ENCODE assay signal across 21 cellular contexts in the genomic region with DNA sequence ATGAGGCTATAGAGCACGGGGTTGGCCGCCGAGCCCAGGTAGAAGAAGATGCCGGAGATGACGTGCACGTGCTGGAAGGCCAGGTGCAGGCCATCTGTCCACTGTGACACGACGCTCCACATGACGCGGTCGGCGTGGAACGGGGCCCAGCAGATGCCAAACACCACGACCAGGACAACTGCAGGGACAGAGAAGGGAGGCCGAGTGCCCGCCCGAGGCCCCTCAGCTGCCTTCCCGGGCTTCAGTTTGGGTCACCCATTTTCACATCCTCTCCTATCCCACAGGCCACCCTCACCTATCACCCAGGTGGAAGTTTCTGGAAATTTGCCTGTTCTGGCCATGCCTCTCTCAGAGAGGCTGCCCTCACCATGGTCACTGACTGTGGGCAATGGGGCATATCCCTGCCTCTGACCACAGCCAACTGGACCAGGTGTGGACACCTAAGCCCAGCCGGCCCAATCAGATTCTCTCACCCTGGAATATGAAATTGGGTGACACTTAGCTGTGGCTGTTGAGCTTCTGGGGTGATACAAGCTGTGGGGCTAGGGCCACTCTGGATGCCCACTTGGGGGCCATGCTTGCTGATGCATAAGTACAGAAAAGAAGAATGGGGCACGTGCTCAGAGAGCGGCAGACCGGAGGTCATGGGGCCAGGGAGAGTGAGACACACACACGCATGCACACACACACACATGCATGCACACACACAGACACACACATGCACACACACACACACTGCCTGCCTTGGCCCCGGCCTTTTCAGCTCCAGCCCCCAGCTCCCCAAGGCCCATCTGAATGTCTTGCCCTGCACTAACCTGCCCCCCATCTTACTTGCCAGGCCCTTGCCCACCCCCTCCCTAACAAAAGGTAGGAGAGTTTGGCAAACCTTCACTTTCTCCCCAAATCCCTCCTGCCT. TPM values are rescaled to one million over a fixed set of nuclear protein-coding genes. Genes with fewer than 3 reads are reported as not detected.
"Had no signal": no experiment of that assay in that cellular context is flagged by ENCODE, and none has a peak within 500 bp of the region (broad histone marks: within the 10 kb centered on the region; RNA-seq: fewer than 3 reads in every experiment).

No MANE protein-coding gene starts in this region.

- H3K27ac Mint-ChIP-seq: activated CD4-positive, alpha-beta T cell treated with anti-CD3 and anti-CD28 coated beads for 36 hours; activated naive CD4-positive, alpha-beta T cell treated with anti-CD3 and anti-CD28 coated beads, Interleukin-2, amount 50 U/mL, for 72 hours; activated T-helper 17 cell treated with anti-CD3 and anti-CD28 coated beads, Interleukin-2, amount 50 U/mL, for 72 hours; brain; stimulated activated memory B cell treated with anti-CD40 and anti-IgM and Interleukin-4, amounts not matched to agents 10 μg/mL and 1 μg/mL and 100 μg/mL, for 72 hours had no signal

- H3K4me3 ChIP-seq: mucosa of descending colon, SJCRH30, skin epidermis, tibial nerve had no signal

- H3K27me3 Mint-ChIP-seq: activated T-helper 17 cell treated with anti-CD3 and anti-CD28 coated beads, Interleukin-2, amount 50 U/mL, for 72 hours had no signal

- H3K9me3 Mint-ChIP-seq: activated naive CD4-positive, alpha-beta T cell treated with anti-CD3 and anti-CD28 coated beads, Interleukin-2, amount 50 U/mL, for 72 hours; activated T-helper 17 cell treated with anti-CD3 and anti-CD28 coated beads, Interleukin-2, amount 50 U/mL, for 72 hours; naive thymus-derived CD8-positive, alpha-beta T cell; stimulated activated memory B cell treated with anti-CD40 and anti-IgM and Interleukin-4, amounts not matched to agents 10 μg/mL and 1 μg/mL and 100 μg/mL, for 72 hours had no signal

- H3K36me3 ChIP-seq: SJCRH30, tibial nerve, WERI-Rb-1 had no signal

- H3K36me3 Mint-ChIP-seq: activated naive CD4-positive, alpha-beta T cell treated with anti-CD3 and anti-CD28 coated beads, Interleukin-2, amount 50 U/mL, for 72 hours; brain; naive thymus-derived CD8-positive, alpha-beta T cell; stimulated activated memory B cell treated with anti-CD40 and anti-IgM and Interleukin-4, amounts not matched to agents 10 μg/mL and 1 μg/mL and 100 μg/mL, for 72 hours had no signal

- H3K9me3 ChIP-seq: mucosa of descending colon, SJCRH30, tibial nerve had no signal

- H3K27ac ChIP-seq: SJCRH30, skin epidermis, tibial nerve had no signal

- H3K4me1 Mint-ChIP-seq: brain had no signal

- H3K4me1 ChIP-seq: SJCRH30 had no signal

- DNase-seq: activated CD4-positive, alpha-beta T cell treated with anti-CD3 and anti-CD28 coated beads for 36 hours; activated T-cell treated with anti-CD3 and anti-CD28 coated beads for 4 hours; amygdala; glutamatergic neuron; left colon; mammary epithelial cell; mucosa of descending colon; naive thymus-derived CD8-positive, alpha-beta T cell; SJCRH30; SW 1271; T1000; WERI-Rb-1 had no signal

- H3K27me3 ChIP-seq: SJCRH30 had no signal

- ATAC-seq: activated CD4-positive, alpha-beta T cell treated with anti-CD3 and anti-CD28 coated beads for 36 hours; activated naive CD4-positive, alpha-beta T cell treated with anti-CD3 and anti-CD28 coated beads, Interleukin-2, amount 50 U/mL, for 72 hours; activated T-helper 17 cell treated with anti-CD3 and anti-CD28 coated beads, Interleukin-2, amount 50 U/mL, for 72 hours; esophagus mucosa; left colon; mucosa of descending colon; naive thymus-derived CD8-positive, alpha-beta T cell; stimulated activated memory B cell treated with anti-CD40 and anti-IgM and Interleukin-4, amounts not matched to agents 10 μg/mL and 1 μg/mL and 100 μg/mL, for 72 hours had no signal

- H3K4me3 Mint-ChIP-seq: activated CD4-positive, alpha-beta T cell treated with anti-CD3 and anti-CD28 coated beads for 36 hours; brain; stimulated activated memory B cell treated with anti-CD40 and anti-IgM and Interleukin-4, amounts not matched to agents 10 μg/mL and 1 μg/mL and 100 μg/mL, for 72 hours had no signal

RNA-seq across cellular contexts. Expression of a gene that starts 4.7 kb away (rescaled TPM):
- total RNA-seq: activated CD4-positive, alpha-beta T cell treated with anti-CD3 and anti-CD28 coated beads for 36 hours; activated naive CD4-positive, alpha-beta T cell treated with anti-CD3 and anti-CD28 coated beads, Interleukin-2, amount 50 U/mL, for 72 hours; dermis microvascular lymphatic vessel endothelial cell; mammary epithelial cell; osteocyte; SJCRH30 had no signal
